In genomic region chr1:2466834-2467554, GRCh38 we compare ENCODE assay signal across 12 cellular contexts. TPM values are rescaled to one million over a fixed set of nuclear protein-coding genes. Genes with fewer than 3 reads are reported as not detected.
DNase-seq lines count a peak whose midpoint lies in the region; TF ChIP-seq lines count a peak whose summit lies in the region.
"Had no signal": no experiment of that assay in that cellular context is flagged by ENCODE, and none has a peak within 500 bp of the region (broad histone marks: within the 10 kb centered on the region; RNA-seq: fewer than 3 reads in every experiment).

No MANE protein-coding gene starts in this region.

- 53% methylated on average over 4 of the region's 36 CpGs for WGBS in mammary epithelial cell (ENCODE audit: low coverage, missing lambda C conversion rate)

- BruUV-seq in mammary epithelial cell (replicated peaks; lab: Mats Ljungman, UMichigan), result no TSS peak

- H3K9ac ChIP-seq in mammary epithelial cell (ENCODE audit: insufficient read depth, low read length), result no peak overlapping the region

- no peak overlapping the region for H3K27ac ChIP-seq in effector memory CD4-positive, alpha-beta T cell (ENCODE audit: insufficient read depth, low read length, poor library complexity, severe bottlenecking)
- no peak overlapping the region for H3K27ac ChIP-seq in mammary epithelial cell (ENCODE audit: insufficient read depth, low read depth, low read length)
- H3K27ac ChIP-seq: upper lobe of left lung had no signal

- dilution Hi-C loops in mammary epithelial cell (cut with HindIII; ENCODE audit: low sequenced_read_pairs), result no loop called here

- intact Hi-C loops in mammary epithelial cell (cut with micrococcal nuclease), result no loop called here

- H3K27me3 ChIP-seq in effector memory CD4-positive, alpha-beta T cell (replicated peaks; ENCODE audit: control insufficient read depth, insufficient read depth, low read length, poor library complexity, severe bottlenecking), result no peaks in the 10 kb centered on the region
- H3K27me3 ChIP-seq in mammary epithelial cell (ENCODE audit: insufficient read depth, low read length), result no peaks in the 10 kb centered on the region

- H3K79me2 ChIP-seq in mammary epithelial cell (ENCODE audit: insufficient read depth, low read length), result peaks cover 98% of the 10 kb centered on the region

- no peaks in the 10 kb centered on the region for H3K36me3 ChIP-seq in effector memory CD4-positive, alpha-beta T cell (ENCODE audit: control insufficient read depth, insufficient read depth, low read length)
- no peaks in the 10 kb centered on the region for H3K36me3 ChIP-seq in mammary epithelial cell (ENCODE audit: insufficient read depth, low read length)
- H3K36me3 ChIP-seq: upper lobe of left lung had no signal

- peaks cover 19% of the 10 kb centered on the region for H4K20me1 ChIP-seq in mammary epithelial cell (ENCODE audit: insufficient read depth, low read length)

- no peaks in the 10 kb centered on the region for H3K9me3 ChIP-seq in effector memory CD4-positive, alpha-beta T cell (ENCODE audit: control insufficient read depth, low read length)
- no peaks in the 10 kb centered on the region for H3K9me3 ChIP-seq in mammary epithelial cell (replicated peaks; ENCODE audit: insufficient read depth, low read length)
- H3K9me3 ChIP-seq: upper lobe of left lung had no signal

- no peak overlapping the region for H3K4me2 ChIP-seq in mammary epithelial cell (ENCODE audit: insufficient read depth, low read depth, low read length)

- H2AFZ ChIP-seq in mammary epithelial cell (ENCODE audit: low read depth, low read length), result no peak overlapping the region

- peak; percentile 8 for DNase-seq in NCI-H2196 (lab: John Stamatoyannopoulos, UW; ENCODE audit: unreplicated experiment)
- no peak for DNase-seq in NCI-H2196 treated with DMSO at 0.1 percent for 48 hours (lab: John Stamatoyannopoulos, UW; ENCODE audit: unreplicated experiment)
- peak; percentile 19 for DNase-seq in T-helper 9 cell
- DNase-seq in effector memory CD4-positive, alpha-beta T cell, result peak in 1 of 3 donors; percentile 6
- peak; percentile 7 to 21 for DNase-seq in stimulated activated CD8-positive, alpha-beta memory T cell treated with anti-CD3 and anti-CD28 coated beads, Interleukin-15, amount 100 ng/mL, for 48 hours (ENCODE audit: low read depth in 2 of 2)
- no peak for DNase-seq in A172 (ENCODE audit: low spot score)
- DNase-seq in mammary epithelial cell, result no peak
- DNase-seq in GF-D8 (lab: John Stamatoyannopoulos, UW), result no peak
- DNase-seq: ACHN, NCI-H1092, small intestine, upper lobe of left lung had no signal

- in situ Hi-C loops in mammary epithelial cell (cut with MboI; ENCODE audit: low sequenced_read_pairs in 2 of 2), result no loop called here

- peaks cover 9% of the 10 kb centered on the region for H3K4me1 ChIP-seq in effector memory CD4-positive, alpha-beta T cell (ENCODE audit: control insufficient read depth, insufficient read depth, low read length, poor library complexity, severe bottlenecking)
- H3K4me1 ChIP-seq in mammary epithelial cell (ENCODE audit: insufficient read depth, low read length), result peaks cover 20% of the 10 kb centered on the region

- H3K4me3 ChIP-seq in effector memory CD4-positive, alpha-beta T cell (ENCODE audit: insufficient read depth, low read depth, low read length, poor library complexity, severe bottlenecking), result peak overlapping the region; percentile 8
- H3K4me3 ChIP-seq in mammary epithelial cell (replicated peaks in 1 of 3; ENCODE audit: insufficient read depth in 1 of 3, low read depth in 2 of 3, low read length in 3 of 3), result no peak overlapping the region
- H3K4me3 ChIP-seq: upper lobe of left lung had no signal

- CTCF ChIA-PET in mammary epithelial cell (lab: Charles Lee; ENCODE audit: low non-redundant PET), result no interaction called here

- no peak for TF ChIP-seq CTCF in mammary epithelial cell (conservative IDR thresholded peaks at IDR 0.05 in 1 of 2, IDR thresholded peaks at IDR 0.05 in 1 of 2; ENCODE audit: extremely low read depth in 1 of 2, insufficient read depth in 1 of 2, low read depth in 1 of 2, low read length in 2 of 2)

RNA-seq across cellular contexts. Expression of gene PLCH2, which starts 9.1 kb away (rescaled TPM):
- total RNA-seq in A172 (2014; rRNA removed; shearing (Covaris generic)), result 0.05 TPM in 1 of 2 replicates, not detected in the other
- 100 to 1,000 TPM; 113 to 157 TPM for total RNA-seq in mammary epithelial cell
- polyA plus RNA-seq in mammary epithelial cell, result 56.2 TPM
- 36.6 TPM for polyA minus RNA-seq in mammary epithelial cell

RNA-seq across cellular contexts. Expression of gene PEX10, which starts 54.6 kb away (rescaled TPM):
- 17.0 and 24.0 TPM in 2 replicates for total RNA-seq in A172 (2014; rRNA removed; shearing (Covaris generic))
- 10 to 100 TPM; 29.5 to 32.8 TPM for total RNA-seq in mammary epithelial cell
- 22.4 TPM for polyA plus RNA-seq in mammary epithelial cell
- polyA minus RNA-seq in mammary epithelial cell, result 10.7 TPM

RNA-seq across cellular contexts. Expression of gene PANK4, which starts 59.4 kb away (rescaled TPM):
- 6.5 and 7.7 TPM in 2 replicates for total RNA-seq in A172 (2014; rRNA removed; shearing (Covaris generic))
- 10 to 100 TPM; 14.2 to 28.5 TPM for total RNA-seq in mammary epithelial cell
- polyA plus RNA-seq in mammary epithelial cell, result 14.9 TPM
- 4.1 TPM for polyA minus RNA-seq in mammary epithelial cell

Comparison
In these comparisons a context has a peak if more than half of its experiments do, and no peak if none do; other contexts are left out.
1. DNase-seq: peak in NCI-H2196 (single experiment), T-helper 9 cell (single experiment) and stimulated activated CD8-positive, alpha-beta memory T cell treated with anti-CD3 and anti-CD28 coated beads, Interleukin-15, amount 100 ng/mL, for 48 hours (2 of 2); none in NCI-H2196 treated with DMSO at 0.1 percent for 48 hours (single experiment), A172 (single experiment), mammary epithelial cell (single experiment) and GF-D8 (single experiment).
2. RNA of gene PLCH2, which starts 9.1 kb away (total RNA-seq): 113 to 157 TPM in mammary epithelial cell; 0.05 TPM in A172; every median in the first group is over 100 times any median in the second.